8 cellular contexts compared by ENCODE assay signal in the genomic region with DNA sequence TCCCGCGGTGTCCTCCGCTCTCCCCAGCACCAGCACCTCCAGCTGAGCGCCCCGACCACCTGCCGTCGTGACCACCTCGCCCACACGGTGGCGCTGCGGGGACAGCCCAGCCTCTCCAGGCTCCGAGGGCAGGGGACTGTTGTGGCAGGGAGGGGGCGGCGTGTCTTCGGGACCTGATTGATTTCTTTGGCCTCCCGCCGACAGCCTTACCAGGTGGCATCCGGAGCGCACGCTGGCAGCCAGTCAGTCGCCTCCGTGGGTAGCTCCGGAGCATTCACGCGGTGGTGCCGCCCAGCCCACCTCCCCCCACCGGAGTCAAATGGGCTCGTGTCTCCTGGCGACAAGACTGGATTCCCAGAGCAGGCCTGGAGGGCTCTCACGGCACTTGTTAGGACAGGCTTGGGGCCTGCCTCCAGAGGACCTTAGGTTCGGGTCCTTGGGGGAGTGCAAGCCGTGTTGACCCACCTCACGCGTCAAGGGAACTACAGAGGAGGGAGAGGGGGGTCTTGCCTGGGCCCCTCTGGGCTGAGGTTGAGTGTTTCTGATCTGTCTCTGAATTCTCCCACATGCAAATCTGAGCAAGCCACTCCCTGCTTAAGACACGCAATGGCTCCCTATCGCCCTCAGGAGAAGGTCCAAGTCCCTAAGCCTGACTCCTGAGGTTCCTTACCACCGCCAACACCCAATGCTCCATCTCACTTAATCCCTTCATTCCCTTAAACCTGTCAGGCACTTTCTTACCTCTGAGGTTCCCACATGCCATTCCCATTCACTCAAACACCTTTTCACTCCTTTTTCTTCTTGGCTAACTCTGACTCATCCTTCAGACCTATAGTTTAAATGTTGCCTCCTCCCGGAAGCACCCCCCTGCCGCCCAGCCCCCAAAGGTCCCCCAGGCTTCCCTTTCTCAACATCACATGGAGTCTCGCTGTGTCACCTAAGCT. TPM values are rescaled to one million over a fixed set of nuclear protein-coding genes. Genes with fewer than 3 reads are reported as not detected.
DNase-seq lines count a peak whose midpoint lies in the region; ATAC-seq and TF ChIP-seq lines count a peak whose summit lies in the region.

No MANE protein-coding gene starts in this region.

- H3K9me3 ChIP-seq in liver (ENCODE audit: control insufficient read depth in 4 of 4, low read length in 3 of 4): no peaks in the 10 kb centered on the region

- H3K27me3 ChIP-seq in liver (ENCODE audit: control insufficient read depth in 4 of 4, insufficient read depth in 4 of 4, low read length in 3 of 4): no peaks in the 10 kb centered on the region

- 21% methylated on average over 40 of the region's 40 CpGs for WGBS in liver

- peak overlapping the region in 1 of 3 donors; percentile 13 for H3K4me3 ChIP-seq in liver (ENCODE audit: low read depth in 1 of 3, low read length in 3 of 3)

- ATAC-seq in HG03064 (IDR thresholded peaks at IDR 0.05; ENCODE audit: low read depth, unreplicated experiment) (peak; percentile 71), GM18870 (IDR thresholded peaks at IDR 0.05; ENCODE audit: unreplicated experiment) (no peak)

- H3K36me3 ChIP-seq in liver (ENCODE audit: control insufficient read depth in 4 of 4, insufficient read depth in 3 of 4, low read depth in 1 of 4, low read length in 3 of 4): no peaks in the 10 kb centered on the region

- TF ChIP-seq RAD21 in liver (IDR thresholded peaks at IDR 0.05): peak; percentile 83 to 93

- no peak overlapping the region for H3K9ac ChIP-seq in liver (ENCODE audit: low read depth in 1 of 2, low read length in 2 of 2)

- H3K4me1 ChIP-seq in liver (ENCODE audit: control insufficient read depth in 4 of 4, insufficient read depth in 4 of 4, low read length in 3 of 4): peaks cover 0 to 7% (median 2%) of the 10 kb centered on the region in 4 donors

- H3K27ac ChIP-seq in liver (ENCODE audit: low read depth in 1 of 2, low read length in 2 of 2): no peak overlapping the region

- TF ChIP-seq CTCF in liver (IDR thresholded peaks at IDR 0.05; ENCODE audit: low read depth, low read length, missing input control): peak; percentile 72

- peak; percentile 67 for DNase-seq in EL
- peak; percentile 56 for DNase-seq in NCI-H446 treated with DMSO at 0.1 percent for 48 hours (lab: John Stamatoyannopoulos, UW)
- peak; percentile 63 for DNase-seq in activated CD4-positive, alpha-beta T cell treated with anti-CD3 and anti-CD28 coated beads, Interleukin-2, amount 50 U/mL, for 1 hour
- DNase-seq in dermis microvascular lymphatic vessel endothelial cell (ENCODE audit: low read depth in 2 of 2): peak; percentile 31 to 70
- DNase-seq in stimulated activated CD4-positive, alpha-beta T cell treated with anti-CD3 and anti-CD28 coated beads, Interleukin-4, amount 100 ng/mL, for 4 hours: peak; percentile 53 to 67

TF ChIP-seq in liver, 16 proteins besides CTCF, POLR2A, EP300 and RAD21:
- TF ChIP-seq JUND (IDR thresholded peaks at IDR 0.05) (no peak), GABPA (IDR thresholded peaks at IDR 0.05 in 1 of 2, conservative IDR thresholded peaks at IDR 0.05 in 1 of 2) (no peak), HNF4G (IDR thresholded peaks at IDR 0.05) (no peak), HNF4A (conservative IDR thresholded peaks at IDR 0.05) (no peak), YY1 (IDR thresholded peaks at IDR 0.05) (no peak), MAX (IDR thresholded peaks at IDR 0.05) (no peak), EGR1 (IDR thresholded peaks at IDR 0.05; ENCODE audit: low read depth in 2 of 2) (no peak)
- TF ChIP-seq, protein P1, sequence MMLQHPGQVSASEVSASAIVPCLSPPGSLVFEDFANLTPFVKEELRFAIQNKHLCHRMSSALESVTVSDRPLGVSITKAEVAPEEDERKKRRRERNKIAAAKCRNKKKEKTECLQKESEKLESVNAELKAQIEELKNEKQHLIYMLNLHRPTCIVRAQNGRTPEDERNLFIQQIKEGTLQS (IDR thresholded peaks at IDR 0.05): no peak
- TF ChIP-seq, protein P2, sequence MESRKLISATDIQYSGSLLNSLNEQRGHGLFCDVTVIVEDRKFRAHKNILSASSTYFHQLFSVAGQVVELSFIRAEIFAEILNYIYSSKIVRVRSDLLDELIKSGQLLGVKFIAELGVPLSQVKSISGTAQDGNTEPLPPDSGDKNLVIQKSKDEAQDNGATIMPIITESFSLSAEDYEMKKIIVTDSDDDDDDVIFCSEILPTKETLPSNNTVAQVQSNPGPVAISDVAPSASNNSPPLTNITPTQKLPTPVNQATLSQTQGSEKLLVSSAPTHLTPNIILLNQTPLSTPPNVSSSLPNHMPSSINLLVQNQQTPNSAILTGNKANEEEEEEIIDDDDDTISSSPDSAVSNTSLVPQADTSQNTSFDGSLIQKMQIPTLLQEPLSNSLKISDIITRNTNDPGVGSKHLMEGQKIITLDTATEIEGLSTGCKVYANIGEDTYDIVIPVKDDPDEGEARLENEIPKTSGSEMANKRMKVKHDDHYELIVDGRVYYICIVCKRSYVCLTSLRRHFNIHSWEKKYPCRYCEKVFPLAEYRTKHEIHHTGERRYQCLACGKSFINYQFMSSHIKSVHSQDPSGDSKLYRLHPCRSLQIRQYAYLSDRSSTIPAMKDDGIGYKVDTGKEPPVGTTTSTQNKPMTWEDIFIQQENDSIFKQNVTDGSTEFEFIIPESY (IDR thresholded peaks at IDR 0.05): no peak

RNA-seq across cellular contexts. Expression of gene GGTA1, which starts 51.2 kb away (rescaled TPM):
- total RNA-seq in dermis microvascular lymphatic vessel endothelial cell (4.9 and 13.4 TPM in 2 replicates), liver (1 to 10 TPM; 2.4 to 3.3 TPM)
- polyA plus RNA-seq in liver: 1 to 10 TPM; 2.5 to 3.1 TPM
